8 cellular contexts compared by ENCODE assay signal in the genomic region with DNA sequence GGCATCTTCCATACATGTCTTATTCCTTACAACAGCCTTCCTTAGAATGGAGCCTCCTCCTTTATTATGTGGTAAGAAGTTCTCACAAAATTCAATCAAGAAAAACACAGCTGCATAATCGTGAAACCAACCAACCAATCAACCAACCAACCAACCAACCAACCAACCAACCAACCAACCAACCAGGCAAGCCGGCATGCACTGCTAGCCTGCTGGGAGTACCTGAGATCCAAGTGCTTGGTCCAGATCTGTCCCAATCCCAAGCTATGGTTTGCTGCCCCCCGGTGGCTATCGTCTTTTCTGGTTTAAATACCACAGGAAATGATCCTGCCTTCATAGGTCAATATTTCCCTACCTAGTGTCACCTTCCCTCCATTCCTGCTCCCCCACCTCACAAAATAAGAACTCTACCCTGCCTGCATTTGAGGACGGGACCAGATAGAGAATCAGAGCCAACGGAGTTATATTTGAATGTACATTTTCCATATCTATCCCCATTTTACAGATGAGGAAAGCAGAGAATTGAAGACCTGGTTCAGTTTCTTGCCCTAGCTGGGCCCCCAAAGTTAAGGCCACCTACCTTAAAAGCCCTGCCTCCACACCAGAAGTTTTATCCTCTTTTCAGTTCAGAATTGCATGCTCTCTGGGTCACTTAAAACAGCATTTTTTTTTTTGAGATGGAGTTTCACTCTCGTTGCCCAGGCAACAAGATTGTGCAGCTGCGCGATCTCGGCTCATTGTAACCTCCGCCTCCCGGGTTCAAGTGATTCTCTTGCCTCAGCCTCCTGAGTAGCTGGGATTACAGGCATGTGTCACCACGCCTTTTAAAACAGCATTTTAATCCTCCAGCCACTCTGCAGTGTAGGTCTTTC. TPM values are rescaled to one million over a fixed set of nuclear protein-coding genes. Genes with fewer than 3 reads are reported as not detected.
DNase-seq lines count a peak whose midpoint lies in the region; ATAC-seq and TF ChIP-seq lines count a peak whose summit lies in the region.

No MANE protein-coding gene starts in this region.

- TF ChIP-seq POLR2A in spleen (IDR thresholded peaks at IDR 0.05), result no peak

- no peaks in the 10 kb centered on the region for H3K36me3 ChIP-seq in right atrium auricular region
- H3K36me3 ChIP-seq in spleen, result peaks cover 0 to 32% (median 0%) of the 10 kb centered on the region in 6 donors

- H3K27me3 ChIP-seq in right atrium auricular region (no peaks in the 10 kb centered on the region), spleen (replicated peaks in 1 of 7) (no peaks in the 10 kb centered on the region)

- peaks cover 2% of the 10 kb centered on the region for H3K27me3 Mint-ChIP-seq in activated naive CD8-positive, alpha-beta T cell treated with anti-CD3 and anti-CD28 coated beads, Interleukin-2, amount 10 ng/mL, durations not matched to agents 7 days and 5 days

- peaks cover 21% of the 10 kb centered on the region for H3K4me1 Mint-ChIP-seq in activated naive CD8-positive, alpha-beta T cell treated with anti-CD3 and anti-CD28 coated beads, Interleukin-2, amount 10 ng/mL, durations not matched to agents 7 days and 5 days

- WGBS in spleen, 5 donors, result 55 to 63% (median 62%) methylated on average over 13 of the region's 13 CpGs

- H3K36me3 Mint-ChIP-seq in activated naive CD8-positive, alpha-beta T cell treated with anti-CD3 and anti-CD28 coated beads, Interleukin-2, amount 10 ng/mL, durations not matched to agents 7 days and 5 days, result no peaks in the 10 kb centered on the region

- ATAC-seq in activated naive CD8-positive, alpha-beta T cell treated with anti-CD3 and anti-CD28 coated beads, Interleukin-2, amount 10 ng/mL, durations not matched to agents 7 days and 5 days (ENCODE audit: low read depth), result peak; percentile 37
- no peak for ATAC-seq in HG03159 (IDR thresholded peaks at IDR 0.05; ENCODE audit: unreplicated experiment)
- no peak for ATAC-seq in HG02885 (IDR thresholded peaks at IDR 0.05; ENCODE audit: poor library complexity, unreplicated experiment)

- DNase-seq in D341Med (ENCODE audit: low spot score) (peak; percentile 73), HT-29 (ENCODE audit: low spot score) (peak; percentile 87), OCI-M2 (lab: John Stamatoyannopoulos, UW; ENCODE audit: unreplicated experiment) (peak; percentile 46), right atrium auricular region (ENCODE audit: low spot score) (peak; percentile 75), spleen (peak; percentile 79)
- peak; percentile 56 for DNase-seq in activated naive CD8-positive, alpha-beta T cell treated with anti-CD3 and anti-CD28 coated beads, Interleukin-2, amount 10 ng/mL, durations not matched to agents 7 days and 5 days

- H3K4me1 ChIP-seq in right atrium auricular region (no peaks in the 10 kb centered on the region), spleen (peaks cover 0 to 62% (median 13%) of the 10 kb centered on the region in 6 donors)

- no peak overlapping the region for H3K4me3 Mint-ChIP-seq in activated naive CD8-positive, alpha-beta T cell treated with anti-CD3 and anti-CD28 coated beads, Interleukin-2, amount 10 ng/mL, durations not matched to agents 7 days and 5 days

- TF ChIP-seq CTCF in right atrium auricular region (IDR thresholded peaks at IDR 0.05) (peak in 1 of 2 donors; percentile 71), spleen (IDR thresholded peaks at IDR 0.05 in 8 of 11, conservative IDR thresholded peaks at IDR 0.05 in 3 of 11) (peak in 7 of 11 experiments; percentile 39 to 64 (median 53))

- intact Hi-C loops in spleen (cut with DNase I; ENCODE audit: low total_unique reads), result no loop called here

- H3K27ac ChIP-seq in right atrium auricular region (no peak overlapping the region), spleen (no peak overlapping the region)

- H3K4me3 ChIP-seq in right atrium auricular region, result no peak overlapping the region
- no peak overlapping the region for H3K4me3 ChIP-seq in spleen

- no peaks in the 10 kb centered on the region for H3K9me3 ChIP-seq in right atrium auricular region
- H3K9me3 ChIP-seq in spleen, result no peaks in the 10 kb centered on the region

- H3K27ac Mint-ChIP-seq in activated naive CD8-positive, alpha-beta T cell treated with anti-CD3 and anti-CD28 coated beads, Interleukin-2, amount 10 ng/mL, durations not matched to agents 7 days and 5 days, result no peak overlapping the region

- H3K9me3 Mint-ChIP-seq in activated naive CD8-positive, alpha-beta T cell treated with anti-CD3 and anti-CD28 coated beads, Interleukin-2, amount 10 ng/mL, durations not matched to agents 7 days and 5 days, result no peaks in the 10 kb centered on the region

- POLR2A ChIA-PET in activated naive CD8-positive, alpha-beta T cell treated with anti-CD3 and anti-CD28 coated beads, Interleukin-2, amount 10 ng/mL, durations not matched to agents 7 days and 5 days (lab: Charles Lee), result interaction anchor here (1.0 kb wide), 1 partner anchor 106 kb away, joined by 3 read pairs; no protein-coding TSS in a partner anchor

RNA-seq across cellular contexts. Expression of a gene that starts 27.1 kb away (rescaled TPM):
- not detected in 2 replicates for total RNA-seq in HT-29 (2014; rRNA removed; shearing (Covaris generic))
- total RNA-seq in activated naive CD8-positive, alpha-beta T cell treated with anti-CD3 and anti-CD28 coated beads, Interleukin-2, amount 10 ng/mL, durations not matched to agents 7 days and 5 days, result not detected
- under 1 TPM in 1 of 2 donors, not detected in 1; 0.12 TPM for total RNA-seq in right atrium auricular region
- 1 to 10 TPM in 5 of 7 donors, under 1 TPM in 2; 0.54 to 3.5 (median 1.3) TPM for total RNA-seq in spleen
- polyA plus RNA-seq in spleen, result under 1 TPM; 0.06 to 0.26 (median 0.24) TPM

RNA-seq across cellular contexts. Expression of a gene that starts 46.2 kb away (rescaled TPM):
- 63.8 and 67.4 TPM in 2 replicates for total RNA-seq in HT-29 (2014; rRNA removed; shearing (Covaris generic))
- 10 to 100 TPM; 25.1 to 25.9 TPM for total RNA-seq in activated naive CD8-positive, alpha-beta T cell treated with anti-CD3 and anti-CD28 coated beads, Interleukin-2, amount 10 ng/mL, durations not matched to agents 7 days and 5 days
- total RNA-seq in right atrium auricular region (100 to 1,000 TPM in 1 of 2 donors, 10 to 100 TPM in 1; 63.8 to 128 TPM), spleen (10 to 100 TPM; 26.5 to 58.5 (median 32.8) TPM)
- 10 to 100 TPM; 10.7 to 18.4 (median 11.9) TPM for polyA plus RNA-seq in spleen
